14 cellular contexts compared by ENCODE assay signal in genomic region chr12:75545636-75546035, GRCh38. TPM values are rescaled to one million over a fixed set of nuclear protein-coding genes. Genes with fewer than 3 reads are reported as not detected.
DNase-seq lines count a peak whose midpoint lies in the region; TF ChIP-seq lines count a peak whose summit lies in the region.
"Had no signal": no experiment of that assay in that cellular context is flagged by ENCODE, and none has a peak within 500 bp of the region (broad histone marks: within the 10 kb centered on the region; RNA-seq: fewer than 3 reads in every experiment).

No MANE protein-coding gene starts in this region.

- H3K4me1 ChIP-seq in smooth muscle cell (ENCODE audit: low read depth) (no peaks in the 10 kb centered on the region), Peyer's patch (no peaks in the 10 kb centered on the region)

- peak overlapping the region; percentile 10 for H2AFZ ChIP-seq in smooth muscle cell (ENCODE audit: low read depth)

- H3K9ac ChIP-seq in smooth muscle cell (ENCODE audit: low read depth), result no peak overlapping the region

- no peak for TF ChIP-seq POLR2A in Peyer's patch (IDR thresholded peaks at IDR 0.05)

- TF ChIP-seq CTCF in smooth muscle cell (IDR thresholded peaks at IDR 0.05; ENCODE audit: borderline replicate concordance, insufficient read depth, poor library complexity, severe bottlenecking) (no peak), Peyer's patch (IDR thresholded peaks at IDR 0.05) (no peak)

- H3K9me3 ChIP-seq in smooth muscle cell (replicated peaks; ENCODE audit: low read depth) (no peaks in the 10 kb centered on the region), Peyer's patch (no peaks in the 10 kb centered on the region)

- H3K27me3 ChIP-seq in smooth muscle cell (ENCODE audit: low read depth), result no peaks in the 10 kb centered on the region
- H3K27me3 ChIP-seq in Peyer's patch, result no peaks in the 10 kb centered on the region

- no peaks in the 10 kb centered on the region for H3F3A ChIP-seq in smooth muscle cell (ENCODE audit: low read depth)

- no peaks in the 10 kb centered on the region for H3K79me2 ChIP-seq in smooth muscle cell (ENCODE audit: low read depth)

- no peaks in the 10 kb centered on the region for H4K20me1 ChIP-seq in smooth muscle cell (ENCODE audit: low read depth)

- no peak overlapping the region for H3K4me3 ChIP-seq in smooth muscle cell
- H3K4me3 ChIP-seq in Peyer's patch, result no peak overlapping the region
- H3K4me3 ChIP-seq: GM23338 had no signal

- 97% methylated on average over 1 of the region's 1 CpG for WGBS in smooth muscle cell (ENCODE audit: low lambda C conversion rate)

- peak; percentile 27 for DNase-seq in NCI-H1694 treated with DMSO at 0.1 percent for 48 hours (lab: John Stamatoyannopoulos, UW)
- no peak for DNase-seq in NCI-H1694 (lab: John Stamatoyannopoulos, UW)
- DNase-seq in LHCN-M2 (ENCODE audit: low read depth), result peak; percentile 62
- DNase-seq in myocyte (ENCODE audit: low read depth), result peak; percentile 79
- no peak for DNase-seq in smooth muscle cell (lab: John Stamatoyannopoulos, UW; ENCODE audit: unreplicated experiment)
- no peak for DNase-seq in EL
- no peak for DNase-seq in Peyer's patch
- DNase-seq: ACHN; C1 segment of cervical spinal cord; CD4-positive, alpha-beta T cell; DMS53; H7; IMR-90 had no signal

- H3K36me3 ChIP-seq in smooth muscle cell (ENCODE audit: low read depth), result no peaks in the 10 kb centered on the region
- H3K36me3 ChIP-seq in Peyer's patch, result no peaks in the 10 kb centered on the region

- no peak overlapping the region for H3K4me2 ChIP-seq in smooth muscle cell
- H3K4me2 ChIP-seq: GM23338 had no signal

- no peak overlapping the region for H3K27ac ChIP-seq in smooth muscle cell (ENCODE audit: low read depth)
- H3K27ac ChIP-seq in Peyer's patch, result no peak overlapping the region

RNA-seq across cellular contexts. Expression of gene KRR1, which starts 34.2 kb away (rescaled TPM):
- total RNA-seq in LHCN-M2 (2014; rRNA removed) (46.6 and 52.7 TPM in 2 replicates), myocyte (35.6 and 44.3 TPM in 2 replicates), smooth muscle cell (44.1 and 48.9 TPM in 2 replicates), Peyer's patch (10 to 100 TPM; 11.5 to 37.1 (median 24.7) TPM)
- 19.1 TPM for polyA plus RNA-seq in LHCN-M2 (2012)
- 16.8 TPM for polyA plus RNA-seq in myocyte (2012)
- polyA plus RNA-seq in smooth muscle cell, result 26.2 and 45.0 TPM in 2 replicates

Comparison
In these comparisons a context has a peak if more than half of its experiments do, and no peak if none do; other contexts are left out.
1. DNase-seq: peak in NCI-H1694 treated with DMSO at 0.1 percent for 48 hours (single experiment), LHCN-M2 (single experiment) and myocyte (single experiment); none in NCI-H1694 (single experiment), smooth muscle cell (single experiment), EL (single experiment) and Peyer's patch (0 of 3).